In the genomic region with DNA sequence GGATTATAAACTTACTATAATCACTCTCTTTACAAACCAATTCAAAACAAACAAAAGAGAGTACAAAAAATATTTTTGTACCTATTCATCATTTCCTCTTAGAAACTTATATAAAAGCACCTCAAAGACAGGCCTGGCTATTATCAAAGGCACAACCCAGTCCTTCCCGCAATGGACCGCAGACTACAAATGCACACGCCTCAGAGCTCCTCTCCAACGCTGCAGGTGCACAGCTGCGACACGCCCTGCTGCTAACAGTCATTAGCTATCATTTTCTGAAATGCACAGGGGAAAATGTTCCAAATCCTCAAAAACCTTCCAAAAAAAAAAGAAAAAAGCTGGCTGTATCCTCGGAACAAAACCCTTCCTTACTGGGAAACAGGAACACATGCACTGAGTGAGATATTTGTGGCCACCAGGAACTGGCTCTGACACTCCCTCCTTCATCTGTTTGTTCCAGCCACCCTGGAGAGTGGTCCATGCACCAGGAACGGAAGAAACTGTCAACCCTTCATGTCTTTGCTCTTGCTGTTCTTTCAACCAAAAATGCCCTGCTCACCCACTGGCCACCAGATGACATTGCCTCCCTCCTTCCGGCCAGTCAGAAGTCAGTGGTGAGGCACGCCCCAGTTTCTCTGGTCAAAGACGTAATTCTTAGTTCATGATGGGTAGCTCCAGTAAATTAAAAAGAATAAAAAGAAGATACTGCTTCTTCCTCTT, we compare ENCODE assay signal across 10 cellular contexts. TPM values are rescaled to one million over a fixed set of nuclear protein-coding genes. Genes with fewer than 3 reads are reported as not detected.
DNase-seq lines count a peak whose midpoint lies in the region; ATAC-seq and TF ChIP-seq lines count a peak whose summit lies in the region.
"Had no signal": no experiment of that assay in that cellular context is flagged by ENCODE, and none has a peak within 500 bp of the region (broad histone marks: within the 10 kb centered on the region; RNA-seq: fewer than 3 reads in every experiment).

No MANE protein-coding gene starts in this region.

- H3K4me1 Mint-ChIP-seq in activated B cell treated with CpG ODN at 0.5 μM for 24 hours (peaks cover 96% of the 10 kb centered on the region), natural killer cell (peaks cover 77 to 96% of the 10 kb centered on the region in 2 donors)

- H3K27me3 Mint-ChIP-seq in activated B cell treated with CpG ODN at 0.5 μM for 24 hours, result no peaks in the 10 kb centered on the region
- no peaks in the 10 kb centered on the region for H3K27me3 Mint-ChIP-seq in natural killer cell (ENCODE audit: low read depth in 2 of 2)

- H3K27ac Mint-ChIP-seq in activated B cell treated with CpG ODN at 0.5 μM for 24 hours (peak overlapping the region; percentile 74), natural killer cell (peak overlapping the region; percentile 65 to 82)

- CTCF ChIA-PET in activated B cell treated with CpG ODN at 0.5 μM for 24 hours (lab: Charles Lee), result interaction anchor here (1.3 kb wide), 1 partner anchor 194 kb away, joined by 6 read pairs; no protein-coding TSS in a partner anchor

- TF ChIP-seq CTCF in activated B cell treated with CpG ODN at 0.5 μM for 24 hours (IDR thresholded peaks at IDR 0.05) (no peak), natural killer cell (IDR thresholded peaks at IDR 0.05) (no peak)

- H3K36me3 Mint-ChIP-seq in activated B cell treated with CpG ODN at 0.5 μM for 24 hours (ENCODE audit: low read depth) (peaks cover 34% of the 10 kb centered on the region), natural killer cell (no peaks in the 10 kb centered on the region)

- ATAC-seq in HG02610 (IDR thresholded peaks at IDR 0.05; ENCODE audit: unreplicated experiment) (peak; percentile 37), activated B cell treated with CpG ODN at 0.5 μM for 24 hours (ENCODE audit: low read depth) (peak; percentile 70), natural killer cell (no peak)

- H3K4me3 Mint-ChIP-seq in activated B cell treated with CpG ODN at 0.5 μM for 24 hours (peak overlapping the region; percentile 36), natural killer cell (no peak overlapping the region)

- intact Hi-C loops in activated B cell treated with CpG ODN at 0.5 μM for 24 hours (cut with micrococcal nuclease), result loop anchor here (1.0 to 2.0 kb wide), 2 partner anchors 9 to 13 kb away; no protein-coding TSS in a partner anchor
- intact Hi-C loops in natural killer cell (cut with micrococcal nuclease), result no loop called here

- DNase-seq in NCI-H2107 treated with DMSO at 0.1 percent for 48 hours (lab: John Stamatoyannopoulos, UW; ENCODE audit: unreplicated experiment), result peak; percentile 44
- DNase-seq in NCI-H2107 (lab: John Stamatoyannopoulos, UW), result no peak
- no peak for DNase-seq in activated B cell treated with CpG ODN at 0.5 μM for 24 hours
- no peak for DNase-seq in natural killer cell
- no peak for DNase-seq in activated CD4-positive, CD25-positive, alpha-beta regulatory T cell treated with anti-CD3 and anti-CD28 coated beads, Interleukin-2, amount 50 U/mL, for 72 hours
- no peak for DNase-seq in globus pallidus (ENCODE audit: low spot score)
- DNase-seq in stimulated activated CD4-positive, alpha-beta T cell treated with anti-CD3 and anti-CD28 coated beads, Interleukin-1b, Interleukin-23, amount 100 ng/mL, for 48 hours, result no peak
- DNase-seq: 8988T, kidney glomerular epithelial cell had no signal

- H3K9me3 Mint-ChIP-seq in activated B cell treated with CpG ODN at 0.5 μM for 24 hours, result no peaks in the 10 kb centered on the region
- no peaks in the 10 kb centered on the region for H3K9me3 Mint-ChIP-seq in natural killer cell

- POLR2A ChIA-PET in activated B cell treated with CpG ODN at 0.5 μM for 24 hours (lab: Charles Lee), result interaction anchor here (0.7 to 1.5 kb wide), 9 partner anchors 9 to 144 kb away, joined by 4 to 8 read pairs (median 4); partner anchors contain the start of gene IRF2

RNA-seq across cellular contexts. Expression of gene IRF2, which starts 16.7 kb away (rescaled TPM):
- total RNA-seq in activated B cell treated with CpG ODN at 0.5 μM for 24 hours (65.5 and 66.2 TPM in 2 replicates), natural killer cell (10 to 100 TPM; 50.6 to 68.5 (median 59.8) TPM)

Comparison
In these comparisons a context has a peak if more than half of its experiments do, and no peak if none do; other contexts are left out.
1. ATAC-seq: peak in HG02610 (single experiment) and activated B cell treated with CpG ODN at 0.5 μM for 24 hours (single experiment); none in natural killer cell (0 of 3).